In the genomic region with DNA sequence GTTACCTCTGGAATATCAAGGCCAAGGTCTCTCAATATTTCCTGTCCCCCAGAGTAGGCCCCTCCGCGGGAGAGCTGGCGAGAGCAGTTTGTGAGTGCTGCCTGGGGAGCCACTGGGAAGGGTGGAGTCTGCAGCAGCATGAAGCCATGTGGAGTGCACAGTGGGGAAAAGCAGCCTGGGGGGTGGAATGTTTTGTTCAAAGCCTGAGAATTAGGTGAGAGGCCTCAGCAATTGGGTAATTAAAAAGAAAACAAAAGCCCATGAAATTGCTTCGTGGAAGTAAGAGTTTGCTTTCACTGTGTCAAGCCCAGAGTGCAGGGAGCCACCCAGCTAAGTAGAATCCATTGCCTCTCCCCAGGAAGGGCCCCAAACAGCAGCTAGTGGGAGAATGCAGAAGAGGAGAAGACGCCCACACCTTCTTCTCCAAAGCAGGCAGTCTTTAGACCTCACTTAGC, we compare ENCODE assay signal across 30 cellular contexts. TPM values are rescaled to one million over a fixed set of nuclear protein-coding genes. Genes with fewer than 3 reads are reported as not detected.
A peak's percentile ranks its signal among the peaks of the same experiment; 100 is the strongest.
DNase-seq lines count a peak whose midpoint lies in the region; ATAC-seq and TF ChIP-seq lines count a peak whose summit lies in the region.
"Had no signal": no experiment of that assay in that cellular context is flagged by ENCODE, and none has a peak within 500 bp of the region (broad histone marks: within the 10 kb centered on the region; RNA-seq: fewer than 3 reads in every experiment).

No MANE protein-coding gene starts in this region.

- TF ChIP-seq POLR2A in NB4 (IDR thresholded peaks at IDR 0.05; ENCODE audit: extremely low read depth, insufficient read length) = no peak

- no peaks in the 10 kb centered on the region for H3K9me3 ChIP-seq in DND-41 (ENCODE audit: insufficient read depth, low read length, severe bottlenecking)
- H3K9me3 ChIP-seq: esophagus squamous epithelium, MG63, prostate gland, thoracic aorta had no signal

- H3K9ac ChIP-seq in DND-41 (ENCODE audit: low read depth, low read length) = no peak overlapping the region

- no peaks in the 10 kb centered on the region for H4K20me1 ChIP-seq in DND-41 (ENCODE audit: insufficient read depth, low read length)

- ATAC-seq in DND-41 (ENCODE audit: insufficient read depth, low read depth) (no peak), GM21447 (IDR thresholded peaks at IDR 0.05; ENCODE audit: unreplicated experiment) (no peak)
- ATAC-seq: activated naive CD4-positive, alpha-beta T cell treated with anti-CD3 and anti-CD28 coated beads, Interleukin-2, amount 50 U/mL, for 72 hours; effector memory CD8-positive, alpha-beta T cell; left lobe of liver had no signal

- H3K36me3 Mint-ChIP-seq in mesothelial cell of epicardium = no peaks in the 10 kb centered on the region
- H3K36me3 Mint-ChIP-seq: activated naive CD4-positive, alpha-beta T cell treated with anti-CD3 and anti-CD28 coated beads, Interleukin-2, amount 50 U/mL, for 72 hours; IgD-negative memory B cell had no signal

- H3K36me3 ChIP-seq in DND-41 (ENCODE audit: insufficient read depth, low read length) = no peaks in the 10 kb centered on the region
- H3K36me3 ChIP-seq: esophagus squamous epithelium, MG63, prostate gland, thoracic aorta had no signal

- peak overlapping the region; percentile 52; the same call in 1 of the 2 replicates for H2AFZ ChIP-seq in DND-41 (ENCODE audit: low read depth, low read length)

- peak overlapping the region; percentile 22 for H3K27ac Mint-ChIP-seq in mesothelial cell of epicardium
- H3K27ac Mint-ChIP-seq: activated T-helper 1 cell treated with anti-CD3 and anti-CD28 coated beads, Interleukin-12 subunit alpha, Interleukin-12 subunit beta, Interleukin-2, Interleukin-4 antibody, amounts not matched to agents 30 ng/mL and 10 ng/mL and 1 ng/mL, durations not matched to agents 14 hours and 24 hours and 36 hours had no signal

- TF ChIP-seq CTCF in DND-41 (IDR thresholded peaks at IDR 0.05; ENCODE audit: borderline replicate concordance, extremely low read depth, low read length, poor library complexity, severe bottlenecking) (no peak), NB4 (IDR thresholded peaks at IDR 0.05; ENCODE audit: low read depth, low read length) (no peak), astrocyte of the spinal cord (IDR thresholded peaks at IDR 0.05; ENCODE audit: low read depth, low read length) (no peak), mesothelial cell of epicardium (IDR thresholded peaks at IDR 0.05; ENCODE audit: unreplicated experiment) (no peak)

- no peak overlapping the region for H3K4me3 Mint-ChIP-seq in mesothelial cell of epicardium
- H3K4me3 Mint-ChIP-seq: activated T-helper 1 cell treated with anti-CD3 and anti-CD28 coated beads, Interleukin-12 subunit alpha, Interleukin-12 subunit beta, Interleukin-2, Interleukin-4 antibody, amounts not matched to agents 30 ng/mL and 10 ng/mL and 1 ng/mL, durations not matched to agents 14 hours and 24 hours and 36 hours; effector memory CD8-positive, alpha-beta T cell; IgD-negative memory B cell; neural crest cell had no signal

- H3K4me3 ChIP-seq in DND-41 (ENCODE audit: low read depth in 1 of 2, low read length in 2 of 2) (no peak overlapping the region), NB4 (ENCODE audit: low read depth, low read length) (no peak overlapping the region), astrocyte of the spinal cord (ENCODE audit: low read depth, low read length) (no peak overlapping the region)
- H3K4me3 ChIP-seq: esophagus squamous epithelium, MG63, prostate gland, thoracic aorta had no signal

- H3K9me3 Mint-ChIP-seq in mesothelial cell of epicardium = no peaks in the 10 kb centered on the region
- H3K9me3 Mint-ChIP-seq: activated naive CD4-positive, alpha-beta T cell treated with anti-CD3 and anti-CD28 coated beads, Interleukin-2, amount 50 U/mL, for 72 hours; activated T-helper 1 cell treated with anti-CD3 and anti-CD28 coated beads, Interleukin-12 subunit alpha, Interleukin-12 subunit beta, Interleukin-2, Interleukin-4 antibody, amounts not matched to agents 30 ng/mL and 10 ng/mL and 1 ng/mL, durations not matched to agents 14 hours and 24 hours and 36 hours; effector memory CD8-positive, alpha-beta T cell; IgD-negative memory B cell; neural crest cell had no signal

- H3K27me3 Mint-ChIP-seq in mesothelial cell of epicardium (ENCODE audit: low read depth) = no peaks in the 10 kb centered on the region
- H3K27me3 Mint-ChIP-seq: effector memory CD8-positive, alpha-beta T cell; IgD-negative memory B cell had no signal

- no peaks in the 10 kb centered on the region for H3K79me2 ChIP-seq in DND-41 (ENCODE audit: insufficient read depth, low read length)

- H3K27ac ChIP-seq in DND-41 (ENCODE audit: low read length) = no peak overlapping the region
- H3K27ac ChIP-seq: C4-2B, esophagus squamous epithelium, prostate gland, thoracic aorta had no signal

- no peaks in the 10 kb centered on the region for H3K27me3 ChIP-seq in DND-41 (ENCODE audit: insufficient read depth, low read length, poor library complexity)
- H3K27me3 ChIP-seq: esophagus squamous epithelium, MG63 had no signal

- in situ Hi-C loops in astrocyte of the spinal cord (cut with HindIII; ENCODE audit: low sequenced_read_pairs) = no loop called here

- H3K4me2 ChIP-seq in DND-41 (ENCODE audit: insufficient read depth, low read length) = no peak overlapping the region

- H3K4me1 ChIP-seq in DND-41 (ENCODE audit: insufficient read depth, low read length) = no peaks in the 10 kb centered on the region
- H3K4me1 ChIP-seq: prostate gland had no signal

- H3K4me1 Mint-ChIP-seq in mesothelial cell of epicardium = peaks cover 22% of the 10 kb centered on the region

- DNase-seq in DND-41 (no peak), NB4 (ENCODE audit: low read depth) (peak; percentile 17), astrocyte of the spinal cord (ENCODE audit: low read depth, low spot score) (peak; percentile 25), mesothelial cell of epicardium (ENCODE audit: low spot score in 2 of 2, unreplicated experiment in 2 of 2) (no peak), HUDEP-2 (lab: John Stamatoyannopoulos, UW; ENCODE audit: unreplicated experiment in 76 of 76) (no peak), T-helper 9 cell (no peak), EL (no peak)
- DNase-seq: activated CD4-positive, alpha-beta T cell treated with anti-CD3 and anti-CD28 coated beads for 48 hours; DMS 273 treated with DMSO at 0.1 percent for 48 hours; effector memory CD8-positive, alpha-beta T cell; esophagus squamous epithelium; GF-D8; H7; MG63; NCI-H187 treated with DMSO at 0.1 percent for 48 hours; NCI-H774; OCI-M1; SIG-M5; stimulated activated CD4-positive, alpha-beta T cell treated with anti-CD3 and anti-CD28 coated beads, Interleukin-2, amount 100 ng/mL, for 48 hours; stimulated activated naive CD4-positive, alpha-beta T cell; T-helper 1 cell had no signal

RNA-seq across cellular contexts. Expression of a gene that starts 30.2 kb away (rescaled TPM):
- 9.1 to 11.4 TPM (median 9.1 TPM) in 3 replicates for total RNA-seq in mesothelial cell of epicardium

Comparison
In these comparisons a context has a peak if more than half of its experiments do, and no peak if none do; other contexts are left out.
1. DNase-seq: peak in NB4 (single experiment) and astrocyte of the spinal cord (single experiment); none in DND-41 (single experiment), mesothelial cell of epicardium (0 of 2), HUDEP-2 (0 of 76), T-helper 9 cell (single experiment) and EL (single experiment).